Comparison of ENCODE assay signal across 10 cellular contexts in genomic region chr1:11923827-11924113, GRCh38. TPM values are rescaled to one million over a fixed set of nuclear protein-coding genes. Genes with fewer than 3 reads are reported as not detected.
DNase-seq lines count a peak whose midpoint lies in the region; ATAC-seq and TF ChIP-seq lines count a peak whose summit lies in the region.
"Had no signal": no experiment of that assay in that cellular context is flagged by ENCODE, and none has a peak within 500 bp of the region (broad histone marks: within the 10 kb centered on the region; RNA-seq: fewer than 3 reads in every experiment).

No MANE protein-coding gene starts in this region.

- H3K4me1 Mint-ChIP-seq in activated naive CD4-positive, alpha-beta T cell treated with anti-CD3 and anti-CD28 coated beads, Interleukin-2, amount 10 ng/mL, durations not matched to agents 7 days and 5 days: peaks cover 39% of the 10 kb centered on the region
- H3K4me1 Mint-ChIP-seq in activated CD4-positive, alpha-beta memory T cell treated with anti-CD3 and anti-CD28 coated beads, Interleukin-2, amount 10 ng/mL, durations not matched to agents 7 days and 5 days: peaks cover 44% of the 10 kb centered on the region

- H3K9me3 ChIP-seq in right lobe of liver: no peaks in the 10 kb centered on the region
- no peaks in the 10 kb centered on the region for H3K9me3 ChIP-seq in subcutaneous abdominal adipose tissue (ENCODE audit: control insufficient read depth in 5 of 5, low read length in 5 of 5)
- H3K9me3 ChIP-seq in SJCRH30 (replicated peaks): no peaks in the 10 kb centered on the region

- H3K27ac Mint-ChIP-seq in activated naive CD4-positive, alpha-beta T cell treated with anti-CD3 and anti-CD28 coated beads, Interleukin-2, amount 10 ng/mL, durations not matched to agents 7 days and 5 days: no peak overlapping the region
- no peak overlapping the region for H3K27ac Mint-ChIP-seq in activated CD4-positive, alpha-beta memory T cell treated with anti-CD3 and anti-CD28 coated beads, Interleukin-2, amount 10 ng/mL, durations not matched to agents 7 days and 5 days

- H3K4me1 ChIP-seq in right lobe of liver (peaks cover 0 to 62% (median 20%) of the 10 kb centered on the region in 4 donors), subcutaneous abdominal adipose tissue (ENCODE audit: control insufficient read depth in 5 of 5, insufficient read depth in 5 of 5, low read length in 5 of 5) (peaks cover 18 to 62% (median 52%) of the 10 kb centered on the region in 5 donors), SJCRH30 (peaks cover 31% of the 10 kb centered on the region)

- H3K9ac ChIP-seq in subcutaneous abdominal adipose tissue (ENCODE audit: low read length in 5 of 5): peak overlapping the region in 3 of 5 donors; percentile 11 to 54 (median 51)

- H3K27me3 Mint-ChIP-seq in activated naive CD4-positive, alpha-beta T cell treated with anti-CD3 and anti-CD28 coated beads, Interleukin-2, amount 10 ng/mL, durations not matched to agents 7 days and 5 days: peaks cover 4% of the 10 kb centered on the region
- H3K27me3 Mint-ChIP-seq in activated CD4-positive, alpha-beta memory T cell treated with anti-CD3 and anti-CD28 coated beads, Interleukin-2, amount 10 ng/mL, durations not matched to agents 7 days and 5 days: no peaks in the 10 kb centered on the region

- no peak for ATAC-seq in right lobe of liver
- ATAC-seq: Panc1 had no signal

- H3K4me3 Mint-ChIP-seq in activated naive CD4-positive, alpha-beta T cell treated with anti-CD3 and anti-CD28 coated beads, Interleukin-2, amount 10 ng/mL, durations not matched to agents 7 days and 5 days: peak overlapping the region; percentile 76
- H3K4me3 Mint-ChIP-seq in activated CD4-positive, alpha-beta memory T cell treated with anti-CD3 and anti-CD28 coated beads, Interleukin-2, amount 10 ng/mL, durations not matched to agents 7 days and 5 days: peak overlapping the region; percentile 77

- H3K36me3 ChIP-seq in right lobe of liver (peaks cover 0 to 43% (median 12%) of the 10 kb centered on the region in 4 donors), subcutaneous abdominal adipose tissue (ENCODE audit: control insufficient read depth in 5 of 5, insufficient read depth in 5 of 5, low read length in 5 of 5) (peaks cover 0 to 48% (median 38%) of the 10 kb centered on the region in 5 donors), SJCRH30 (peaks cover 38% of the 10 kb centered on the region)

- intact Hi-C loops in right lobe of liver (cut with DNase I): no loop called here

- H3K27me3 ChIP-seq in right lobe of liver: no peaks in the 10 kb centered on the region
- no peaks in the 10 kb centered on the region for H3K27me3 ChIP-seq in subcutaneous abdominal adipose tissue (ENCODE audit: control insufficient read depth in 5 of 5, insufficient read depth in 4 of 5, low read length in 5 of 5)
- H3K27me3 ChIP-seq in SJCRH30: no peaks in the 10 kb centered on the region

- no peaks in the 10 kb centered on the region for H3K9me3 Mint-ChIP-seq in activated naive CD4-positive, alpha-beta T cell treated with anti-CD3 and anti-CD28 coated beads, Interleukin-2, amount 10 ng/mL, durations not matched to agents 7 days and 5 days
- no peaks in the 10 kb centered on the region for H3K9me3 Mint-ChIP-seq in activated CD4-positive, alpha-beta memory T cell treated with anti-CD3 and anti-CD28 coated beads, Interleukin-2, amount 10 ng/mL, durations not matched to agents 7 days and 5 days

- CTCF ChIA-PET in activated naive CD4-positive, alpha-beta T cell treated with anti-CD3 and anti-CD28 coated beads, Interleukin-2, amount 10 ng/mL, durations not matched to agents 7 days and 5 days (lab: Charles Lee): no interaction called here
- CTCF ChIA-PET in activated CD4-positive, alpha-beta memory T cell treated with anti-CD3 and anti-CD28 coated beads, Interleukin-2, amount 10 ng/mL, durations not matched to agents 7 days and 5 days (lab: Charles Lee): no interaction called here

- TF ChIP-seq POLR2A in right lobe of liver (IDR thresholded peaks at IDR 0.05): no peak

- TF ChIP-seq CTCF in right lobe of liver (IDR thresholded peaks at IDR 0.05): no peak

- DNase-seq in activated naive CD4-positive, alpha-beta T cell treated with anti-CD3 and anti-CD28 coated beads, Interleukin-2, amount 10 ng/mL, durations not matched to agents 7 days and 5 days: no peak
- DNase-seq in activated naive CD4-positive, alpha-beta T cell (lab: John Stamatoyannopoulos, UW): no peak
- DNase-seq in activated CD4-positive, alpha-beta memory T cell treated with anti-CD3 and anti-CD28 coated beads, Interleukin-2, amount 10 ng/mL, durations not matched to agents 7 days and 5 days: no peak
- DNase-seq in right lobe of liver: no peak
- DNase-seq in COLO668 (lab: John Stamatoyannopoulos, UW; ENCODE audit: unreplicated experiment): no peak
- DNase-seq in SK-N-DZ (ENCODE audit: low spot score): no peak
- DNase-seq in SJCRH30: no peak
- DNase-seq: NCI-H1436 had no signal

- POLR2A ChIA-PET in activated CD4-positive, alpha-beta memory T cell treated with anti-CD3 and anti-CD28 coated beads, Interleukin-2, amount 10 ng/mL, durations not matched to agents 7 days and 5 days (lab: Charles Lee): interaction anchor here (7.6 kb wide), 1 partner anchor 15 kb away, joined by 166 read pairs; no protein-coding TSS in a partner anchor

- peak overlapping the region in 2 of 3 donors; percentile 57 to 72 for H3K4me3 ChIP-seq in right lobe of liver
- peak overlapping the region in 2 of 5 donors; percentile 35 to 68 for H3K4me3 ChIP-seq in subcutaneous abdominal adipose tissue (ENCODE audit: low read depth in 1 of 5, low read length in 5 of 5)
- H3K4me3 ChIP-seq in SJCRH30: no peak overlapping the region

- WGBS in right lobe of liver (ENCODE audit: insufficient coverage, low coverage, low lambda C conversion rate, missing lambda C conversion rate): 23% methylated on average over 5 of the region's 5 CpGs

- peaks cover 34% of the 10 kb centered on the region for H3K36me3 Mint-ChIP-seq in activated naive CD4-positive, alpha-beta T cell treated with anti-CD3 and anti-CD28 coated beads, Interleukin-2, amount 10 ng/mL, durations not matched to agents 7 days and 5 days
- H3K36me3 Mint-ChIP-seq in activated CD4-positive, alpha-beta memory T cell treated with anti-CD3 and anti-CD28 coated beads, Interleukin-2, amount 10 ng/mL, durations not matched to agents 7 days and 5 days (ENCODE audit: low read depth): peaks cover 47% of the 10 kb centered on the region

- H3K27ac ChIP-seq in right lobe of liver (peak overlapping the region in 2 of 3 donors; percentile 13 to 36), subcutaneous abdominal adipose tissue (ENCODE audit: low read depth, low read length) (no peak overlapping the region), SJCRH30 (no peak overlapping the region)

RNA-seq across cellular contexts. Expression of gene KIAA2013, which starts 2.5 kb away (rescaled TPM):
- 10 to 100 TPM; 41.5 to 41.9 TPM for total RNA-seq in activated CD4-positive, alpha-beta memory T cell treated with anti-CD3 and anti-CD28 coated beads, Interleukin-2, amount 10 ng/mL, durations not matched to agents 7 days and 5 days
- 10 to 100 TPM; 33.5 to 75.1 (median 43.0) TPM for total RNA-seq in right lobe of liver
- 46.4 and 48.2 TPM in 2 replicates for polyA plus RNA-seq in SK-N-DZ (2014; cell fraction: cytosol; rRNA removed)
- polyA plus RNA-seq in SK-N-DZ (2014; cell fraction: nucleus; rRNA removed): 24.1 and 27.6 TPM in 2 replicates
- total RNA-seq in SJCRH30 (2014; rRNA removed; shearing (Covaris generic)): 62.8 and 64.0 TPM in 2 replicates

RNA-seq across cellular contexts. Expression of gene PLOD1, which starts 10.7 kb away (rescaled TPM):
- total RNA-seq in activated CD4-positive, alpha-beta memory T cell treated with anti-CD3 and anti-CD28 coated beads, Interleukin-2, amount 10 ng/mL, durations not matched to agents 7 days and 5 days: 10 to 100 TPM; 15.7 to 16.5 TPM
- 100 to 1,000 TPM in 2 of 6 experiments, 10 to 100 TPM in 4; 70.2 to 119 (median 93.8) TPM for total RNA-seq in right lobe of liver
- 36.1 and 44.4 TPM in 2 replicates for polyA plus RNA-seq in SK-N-DZ (2014; cell fraction: cytosol; rRNA removed)
- 31.4 and 49.3 TPM in 2 replicates for polyA plus RNA-seq in SK-N-DZ (2014; cell fraction: nucleus; rRNA removed)
- total RNA-seq in SJCRH30 (2014; rRNA removed; shearing (Covaris generic)): 138 and 142 TPM in 2 replicates

RNA-seq across cellular contexts. Expression of gene MFN2, which starts 56.5 kb away (rescaled TPM):
- 10 to 100 TPM; 51.4 to 52.1 TPM for total RNA-seq in activated CD4-positive, alpha-beta memory T cell treated with anti-CD3 and anti-CD28 coated beads, Interleukin-2, amount 10 ng/mL, durations not matched to agents 7 days and 5 days
- total RNA-seq in right lobe of liver: 10 to 100 TPM; 46.2 to 64.0 (median 61.7) TPM
- polyA plus RNA-seq in SK-N-DZ (2014; cell fraction: cytosol; rRNA removed): 35.1 and 38.9 TPM in 2 replicates
- polyA plus RNA-seq in SK-N-DZ (2014; cell fraction: nucleus; rRNA removed): 46.6 and 53.5 TPM in 2 replicates
- 92.5 and 94.0 TPM in 2 replicates for total RNA-seq in SJCRH30 (2014; rRNA removed; shearing (Covaris generic))

Comparison
In these comparisons a context has a peak if more than half of its experiments do, and no peak if none do; other contexts are left out.
1. H3K27ac ChIP-seq: peak in right lobe of liver (2 of 3); none in subcutaneous abdominal adipose tissue (single experiment) and SJCRH30 (single experiment).